ENCODE assay signal across 8 cellular contexts in genomic region chr19:40530091-40530901, GRCh38. TPM values are rescaled to one million over a fixed set of nuclear protein-coding genes. Genes with fewer than 3 reads are reported as not detected.
DNase-seq lines count a peak whose midpoint lies in the region; ATAC-seq, FAIRE-seq and TF ChIP-seq lines count a peak whose summit lies in the region.

No MANE protein-coding gene starts in this region.

- H3K4me3 ChIP-seq in A549 (peak overlapping the region; percentile 50), endodermal cell (ENCODE audit: low read length) (no peak overlapping the region), retinal pigment epithelial cell (ENCODE audit: low read length) (no peak overlapping the region)

- TF ChIP-seq RAD21 in A549 (conservative IDR thresholded peaks at IDR 0.05 in 1 of 2, IDR thresholded peaks at IDR 0.05 in 1 of 2), result no peak

- H3K4me1 ChIP-seq in A549 (peaks cover 17% of the 10 kb centered on the region), endodermal cell (ENCODE audit: control insufficient read depth, insufficient read depth, low read length) (no peaks in the 10 kb centered on the region)

- DNase-seq in A549 (ENCODE audit: low read depth in 1 of 2, low spot score in 1 of 2) (peak in 1 of 2 experiments; percentile 77), GM20000 (ENCODE audit: low spot score) (peak; percentile 73), T-helper 17 cell (peak; percentile 13 to 31 (median 25)), endodermal cell (peak; percentile 91), retinal pigment epithelial cell (ENCODE audit: low read depth) (no peak), KG1 (lab: John Stamatoyannopoulos, UW) (no peak), inferior parietal cortex (ENCODE audit: extremely low spot score) (no peak)

- POLR2A ChIA-PET in A549 (lab: Yijun Ruan, JAX), result interaction anchor here (1.2 kb wide), 1 partner anchor 67 kb away, joined by 5 read pairs; no protein-coding TSS in a partner anchor

- ATAC-seq in A549 (peak; percentile 23 to 29; a peak in 5 of 6 replicates), T-helper 17 cell (no peak), GM18498 (IDR thresholded peaks at IDR 0.05; ENCODE audit: unreplicated experiment) (no peak)

- no peak for TF ChIP-seq POLR2A in A549 (IDR thresholded peaks at IDR 0.05; ENCODE audit: low read length)

- TF ChIP-seq CTCF in A549 (IDR thresholded peaks at IDR 0.05), result peak; percentile 87
- no peak for TF ChIP-seq CTCF in GM20000 (IDR thresholded peaks at IDR 0.05; ENCODE audit: extremely low read depth, missing control alignments)
- peak; percentile 53 for TF ChIP-seq CTCF in endodermal cell (conservative IDR thresholded peaks at IDR 0.05)
- TF ChIP-seq CTCF in retinal pigment epithelial cell (conservative IDR thresholded peaks at IDR 0.05; ENCODE audit: low read depth, low read length), result peak; percentile 29

- peak overlapping the region; percentile 84 for H3K4me3 Mint-ChIP-seq in T-helper 17 cell
- H3K4me3 Mint-ChIP-seq in endodermal cell, result peak overlapping the region; percentile 39

- H3K4me1 Mint-ChIP-seq in T-helper 17 cell (peaks cover 28% of the 10 kb centered on the region), endodermal cell (peaks cover 7% of the 10 kb centered on the region)

- no peak overlapping the region for H3K9ac ChIP-seq in endodermal cell (ENCODE audit: extremely low read depth, low read length, poor library complexity, severe bottlenecking)

- FAIRE-seq in A549 (lab: Jason Lieb, UNC), result no peak

- no peak for TF ChIP-seq EP300 in A549 (IDR thresholded peaks at IDR 0.05)

- H3K27ac ChIP-seq in A549 (peak overlapping the region; percentile 51 to 79; a peak in 5 of 6 replicates), endodermal cell (ENCODE audit: low read depth, low read length) (no peak overlapping the region)

- peaks cover 8% of the 10 kb centered on the region for H3K36me3 Mint-ChIP-seq in T-helper 17 cell (ENCODE audit: low read depth)
- no peaks in the 10 kb centered on the region for H3K36me3 Mint-ChIP-seq in endodermal cell (ENCODE audit: low read depth)

- no peaks in the 10 kb centered on the region for H3K9me3 Mint-ChIP-seq in endodermal cell

- H3K36me3 ChIP-seq in endodermal cell (ENCODE audit: control insufficient read depth, insufficient read depth, low read length), result no peaks in the 10 kb centered on the region

- H3K27ac Mint-ChIP-seq in T-helper 17 cell, result peak overlapping the region; percentile 85
- no peak overlapping the region for H3K27ac Mint-ChIP-seq in endodermal cell

- H3K27me3 ChIP-seq in endodermal cell (ENCODE audit: control insufficient read depth, insufficient read depth, low read length, poor library complexity, severe bottlenecking), result peaks cover 14% of the 10 kb centered on the region

- 9% methylated on average over 23 of the region's 75 CpGs for WGBS in A549 (ENCODE audit: missing lambda C conversion rate)
- 2 to 13% methylated on average over 3 to 75 of the region's 75 CpGs for WGBS in endodermal cell (ENCODE audit: insufficient coverage in 1 of 2, insufficient read length in 1 of 2), 2 experiments

- H3K9me3 ChIP-seq in A549 (no peaks in the 10 kb centered on the region), T-helper 17 cell (ENCODE audit: control insufficient read depth, low read length, poor library complexity, severe bottlenecking) (no peaks in the 10 kb centered on the region), endodermal cell (ENCODE audit: control insufficient read depth, low read length) (no peaks in the 10 kb centered on the region)

- H3K27me3 Mint-ChIP-seq in T-helper 17 cell (peaks cover 31% of the 10 kb centered on the region), endodermal cell (ENCODE audit: insufficient read depth) (peaks cover 52% of the 10 kb centered on the region)

- CTCF ChIA-PET in A549 (lab: Yijun Ruan, JAX), result interaction anchor here (0.6 to 58.9 kb wide), 34 partner anchors 9 to 625 kb away, joined by 3 to 2247 read pairs (median 4); partner anchors contain the start of genes BLVRB, LTBP4 and SERTAD1

- peak overlapping the region; percentile 76 for H3K4me2 ChIP-seq in A549

TF ChIP-seq in A549, 52 proteins besides CTCF, POLR2A, EP300 and RAD21:
- 0 out of 2 replicates have a peak, but pooled peaks have one; percentile 38 for TF ChIP-seq HOXB5 (CRISPR knock-in tag; IDR thresholded peaks at IDR 0.05)
- no peak for TF ChIP-seq NFE2L2 (conservative IDR thresholded peaks at IDR 0.05; ENCODE audit: low read length)
- TF ChIP-seq FOSL2 (IDR thresholded peaks at IDR 0.05), result 0 out of 2 replicates have a peak, but pooled peaks have one; percentile 2
- TF ChIP-seq FOSL2 (CRISPR knock-in tag; IDR thresholded peaks at IDR 0.05), result no peak
- TF ChIP-seq GATA3 (IDR thresholded peaks at IDR 0.05; ENCODE audit: borderline replicate concordance), result no peak
- 0 out of 2 replicates have a peak, but pooled peaks have one; percentile 53 for TF ChIP-seq MAZ (IDR thresholded peaks at IDR 0.05; ENCODE audit: borderline replicate concordance, low read depth, low read length)
- TF ChIP-seq SMC3 (IDR thresholded peaks at IDR 0.05), result peak; percentile 40
- peak; percentile 90; the same call in 1 of the 2 replicates for TF ChIP-seq REST (IDR thresholded peaks at IDR 0.05)

RNA-seq across cellular contexts. Expression of gene SHKBP1, which starts 46.4 kb away (rescaled TPM):
- polyA plus RNA-seq in A549 (2011; rRNA removed) (75.2 and 79.7 TPM in 2 replicates), A549 (2017; fragmentation: RNase III; extraction: RNeasy Plus Mini Kit Qiagen cat#74134 plus additional on column Dnase treatment) (94.9 to 128 TPM (median 123 TPM) in 3 replicates)
- polyA plus RNA-seq in A549 (2012; cell fraction: cytosol; rRNA removed), result 163 and 237 TPM in 2 replicates
- polyA plus RNA-seq in A549 (2012; cell fraction: nucleus; rRNA removed), result 317 and 432 TPM in 2 replicates
- 133 and 167 TPM in 2 replicates for polyA minus RNA-seq in A549 (2011; rRNA and poly(A)+ RNA removed)
- total RNA-seq in T-helper 17 cell (100 to 1,000 TPM; 124 to 141 TPM), endodermal cell (100 to 1,000 TPM; 110 TPM)
- polyA plus RNA-seq in endodermal cell (2013, experiment 1 of 2), result 90.9 TPM
- polyA plus RNA-seq in endodermal cell (2013, experiment 2 of 2), result 81.4 TPM

Comparison
In these comparisons a context has a peak if more than half of its experiments do, and no peak if none do; other contexts are left out.
1. ATAC-seq: peak in A549 (2 of 2); none in T-helper 17 cell (single experiment) and GM18498 (single experiment).
2. DNase-seq: peak in GM20000 (single experiment), T-helper 17 cell (3 of 3) and endodermal cell (single experiment); none in retinal pigment epithelial cell (single experiment), KG1 (single experiment) and inferior parietal cortex (single experiment).